In the genomic region with DNA sequence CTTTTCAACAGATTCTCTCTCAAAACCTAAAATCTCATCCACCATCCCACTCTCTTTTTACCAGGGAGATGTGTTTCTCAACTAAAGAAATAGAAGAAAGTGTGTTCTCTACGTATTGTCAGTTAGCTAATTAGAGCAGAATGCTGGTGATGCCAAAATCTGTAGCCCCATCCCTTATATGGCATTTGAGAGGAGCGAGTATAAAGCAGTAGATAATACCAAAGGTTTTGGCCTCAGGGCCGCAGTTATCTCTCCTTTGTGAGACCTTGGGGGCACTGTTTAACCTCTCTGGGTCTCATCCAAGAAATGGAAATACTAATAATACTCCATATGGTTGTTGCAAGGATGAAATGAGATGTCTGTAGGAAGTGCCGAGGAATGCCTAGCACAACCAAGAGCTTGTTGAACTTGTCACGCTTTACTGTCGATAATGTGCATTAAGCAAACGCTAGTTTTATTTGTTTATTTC, we compare ENCODE assay signal across 8 cellular contexts. TPM values are rescaled to one million over a fixed set of nuclear protein-coding genes. Genes with fewer than 3 reads are reported as not detected.
DNase-seq lines count a peak whose midpoint lies in the region; ATAC-seq lines count a peak whose summit lies in the region.

No MANE protein-coding gene starts in this region.

- peak overlapping the region; percentile 98 for H3K27ac Mint-ChIP-seq in activated naive CD4-positive, alpha-beta T cell treated with anti-CD3 and anti-CD28 coated beads for 36 hours
- peak overlapping the region; percentile 95 to 99 for H3K27ac Mint-ChIP-seq in activated naive CD4-positive, alpha-beta T cell treated with anti-CD3 and anti-CD28 coated beads, Interleukin-2, amount 50 U/mL, for 72 hours
- peak overlapping the region; percentile 85 for H3K27ac Mint-ChIP-seq in stimulated activated memory B cell treated with anti-CD40 and anti-IgM and Interleukin-4, amounts not matched to agents 10 μg/mL and 1 μg/mL and 100 μg/mL, for 72 hours

- peaks cover 33% of the 10 kb centered on the region for H3K4me1 Mint-ChIP-seq in activated naive CD4-positive, alpha-beta T cell treated with anti-CD3 and anti-CD28 coated beads for 36 hours (ENCODE audit: low read depth)
- peaks cover 29% of the 10 kb centered on the region for H3K4me1 Mint-ChIP-seq in stimulated activated memory B cell treated with anti-CD40 and anti-IgM and Interleukin-4, amounts not matched to agents 10 μg/mL and 1 μg/mL and 100 μg/mL, for 72 hours

- ATAC-seq in HG03342 (IDR thresholded peaks at IDR 0.05; ENCODE audit: unreplicated experiment) = peak; percentile 2
- peak; percentile 6 to 17 for ATAC-seq in activated naive CD4-positive, alpha-beta T cell treated with anti-CD3 and anti-CD28 coated beads, Interleukin-2, amount 50 U/mL, for 72 hours
- ATAC-seq in stimulated activated memory B cell treated with anti-CD40 and anti-IgM and Interleukin-4, amounts not matched to agents 10 μg/mL and 1 μg/mL and 100 μg/mL, for 72 hours = peak; percentile 19
- ATAC-seq in HG02970 (IDR thresholded peaks at IDR 0.05; ENCODE audit: low FRiP score, unreplicated experiment) = no peak

- H3K36me3 Mint-ChIP-seq in activated naive CD4-positive, alpha-beta T cell treated with anti-CD3 and anti-CD28 coated beads for 36 hours (ENCODE audit: low read depth) = peaks cover 22% of the 10 kb centered on the region
- H3K36me3 Mint-ChIP-seq in activated naive CD4-positive, alpha-beta T cell treated with anti-CD3 and anti-CD28 coated beads, Interleukin-2, amount 50 U/mL, for 72 hours = peaks cover 13 to 24% of the 10 kb centered on the region in 2 donors
- H3K36me3 Mint-ChIP-seq in stimulated activated memory B cell treated with anti-CD40 and anti-IgM and Interleukin-4, amounts not matched to agents 10 μg/mL and 1 μg/mL and 100 μg/mL, for 72 hours = peaks cover 13% of the 10 kb centered on the region

- intact Hi-C loops in activated naive CD4-positive, alpha-beta T cell treated with anti-CD3 and anti-CD28 coated beads for 36 hours (cut with micrococcal nuclease) = loop anchor here (2.0 to 10.0 kb wide), 2 partner anchors 328 to 846 kb away; a partner anchor contains a TSS

- no peaks in the 10 kb centered on the region for H3K27me3 Mint-ChIP-seq in activated naive CD4-positive, alpha-beta T cell treated with anti-CD3 and anti-CD28 coated beads for 36 hours (ENCODE audit: low read depth)
- H3K27me3 Mint-ChIP-seq in stimulated activated memory B cell treated with anti-CD40 and anti-IgM and Interleukin-4, amounts not matched to agents 10 μg/mL and 1 μg/mL and 100 μg/mL, for 72 hours = peaks cover 6% of the 10 kb centered on the region

- DNase-seq in activated naive CD4-positive, alpha-beta T cell treated with anti-CD3 and anti-CD28 coated beads for 36 hours = peak; percentile 17
- DNase-seq in activated naive CD4-positive, alpha-beta T cell treated with Interleukin-2 at 50 U/mL for 16 hours = no peak
- DNase-seq in activated naive CD4-positive, alpha-beta T cell treated with anti-CD3 and anti-CD28 coated beads, Interleukin-2, amount 50 U/mL, for 72 hours (ENCODE audit: low spot score in 2 of 2) = no peak
- DNase-seq in HuH-7 (ENCODE audit: low spot score) = no peak

- H3K4me3 Mint-ChIP-seq in activated naive CD4-positive, alpha-beta T cell treated with anti-CD3 and anti-CD28 coated beads for 36 hours = peak overlapping the region; percentile 100
- H3K4me3 Mint-ChIP-seq in stimulated activated memory B cell treated with anti-CD40 and anti-IgM and Interleukin-4, amounts not matched to agents 10 μg/mL and 1 μg/mL and 100 μg/mL, for 72 hours = peak overlapping the region; percentile 90

- no peaks in the 10 kb centered on the region for H3K9me3 Mint-ChIP-seq in activated naive CD4-positive, alpha-beta T cell treated with anti-CD3 and anti-CD28 coated beads for 36 hours
- no peaks in the 10 kb centered on the region for H3K9me3 Mint-ChIP-seq in activated naive CD4-positive, alpha-beta T cell treated with anti-CD3 and anti-CD28 coated beads, Interleukin-2, amount 50 U/mL, for 72 hours
- no peaks in the 10 kb centered on the region for H3K9me3 Mint-ChIP-seq in stimulated activated memory B cell treated with anti-CD40 and anti-IgM and Interleukin-4, amounts not matched to agents 10 μg/mL and 1 μg/mL and 100 μg/mL, for 72 hours

- H3K4me3 ChIP-seq in iPS-11a (ENCODE audit: low read depth, low read length) = peak overlapping the region; percentile 82

- CTCF ChIA-PET in activated naive CD4-positive, alpha-beta T cell treated with anti-CD3 and anti-CD28 coated beads for 36 hours (lab: Charles Lee) = interaction anchor here (0.6 to 5.2 kb wide), 4 partner anchors 11 to 147 kb away, joined by 3 to 46 read pairs (median 10); a partner anchor contains a TSS

RNA-seq across cellular contexts. Expression of a gene that starts 0.5 kb away (rescaled TPM):
- 10 to 100 TPM; 92.6 to 96.8 TPM for total RNA-seq in activated naive CD4-positive, alpha-beta T cell treated with anti-CD3 and anti-CD28 coated beads for 36 hours
- total RNA-seq in activated naive CD4-positive, alpha-beta T cell treated with anti-CD3 and anti-CD28 coated beads, Interleukin-2, amount 50 U/mL, for 72 hours = 10 to 100 TPM; 82.8 to 96.5 TPM
